Comparison of ENCODE assay signal across 9 cellular contexts in the genomic region with DNA sequence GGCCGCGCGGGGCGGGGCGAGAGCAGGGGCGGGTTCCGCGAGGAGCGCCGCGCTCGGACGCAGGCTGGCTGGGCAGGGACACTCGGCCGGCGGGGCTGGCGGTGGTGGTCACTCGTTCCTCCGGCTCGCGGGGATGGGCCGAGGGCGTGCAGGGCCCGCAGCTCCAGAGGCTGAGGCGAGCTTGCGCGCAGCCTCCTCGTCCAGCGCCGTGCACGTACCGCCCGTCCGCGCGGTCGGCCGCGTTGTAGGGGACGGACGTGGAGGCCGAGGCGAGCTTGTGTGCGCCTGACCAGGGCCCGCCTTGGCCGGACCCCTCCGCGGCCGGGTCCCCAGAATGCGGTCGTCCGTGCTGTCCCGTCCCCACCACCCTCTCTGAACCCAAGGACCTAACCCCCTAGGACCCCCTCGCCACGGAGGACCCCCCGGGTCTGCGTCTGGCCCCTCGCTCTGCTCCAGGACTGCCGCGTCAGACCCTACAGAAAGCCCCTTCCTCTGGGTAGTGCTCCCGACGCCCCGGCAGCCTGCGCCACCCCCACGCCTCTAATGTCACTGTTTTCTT. TPM values are rescaled to one million over a fixed set of nuclear protein-coding genes. Genes with fewer than 3 reads are reported as not detected.
DNase-seq lines count a peak whose midpoint lies in the region; ATAC-seq and TF ChIP-seq lines count a peak whose summit lies in the region.
"Had no signal": no experiment of that assay in that cellular context is flagged by ENCODE, and none has a peak within 500 bp of the region (broad histone marks: within the 10 kb centered on the region; RNA-seq: fewer than 3 reads in every experiment).

No MANE protein-coding gene starts in this region.

- no peaks in the 10 kb centered on the region for H3K9me3 Mint-ChIP-seq in CD8-positive, alpha-beta memory T cell

- POLR2A ChIA-PET in CD8-positive, alpha-beta memory T cell (lab: Charles Lee), result interaction anchor here (0.6 to 2.1 kb wide), 8 partner anchors 10 to 131 kb away, joined by 3 to 14 read pairs (median 6); partner anchors contain the start of genes MAPK1 and PPIL2

- no peaks in the 10 kb centered on the region for H3K9me3 ChIP-seq in CD8-positive, alpha-beta memory T cell (ENCODE audit: low read length)
- H3K9me3 ChIP-seq in KOPT-K1 (ENCODE audit: insufficient read depth, low read length, poor library complexity, severe bottlenecking) (no peaks in the 10 kb centered on the region), osteoblast (ENCODE audit: low read depth, low read length) (no peaks in the 10 kb centered on the region)

- peaks cover 12% of the 10 kb centered on the region for H3K4me1 ChIP-seq in CD8-positive, alpha-beta memory T cell (ENCODE audit: insufficient read depth, low read length)
- H3K4me1 ChIP-seq in osteoblast (ENCODE audit: insufficient read depth, low read length), result peaks cover 8% of the 10 kb centered on the region

- H2AFZ ChIP-seq in osteoblast (ENCODE audit: low read length), result peak overlapping the region; percentile 78

- H3K79me2 ChIP-seq in osteoblast (ENCODE audit: insufficient read depth, low read length), result no peaks in the 10 kb centered on the region

- in situ Hi-C loops in KBM-7 (cut with MboI; ENCODE audit: low pct_unique_long_range_greater_than_20kb, low sequenced_read_pairs), result loop anchor here (25.0 kb wide), 1 partner anchor 201 kb away; no protein-coding TSS in a partner anchor

- CTCF ChIA-PET in CD8-positive, alpha-beta memory T cell (lab: Charles Lee), result interaction anchor here (1.0 to 2.1 kb wide), 2 partner anchors 26 to 31 kb away, joined by 3 to 18 read pairs; no protein-coding TSS in a partner anchor

- H3K4me3 Mint-ChIP-seq in CD8-positive, alpha-beta memory T cell, result peak overlapping the region; percentile 38 to 92 (median 72)

- no peak for TF ChIP-seq CTCF in epithelial cell of proximal tubule (conservative IDR thresholded peaks at IDR 0.05; ENCODE audit: low read depth, low read length)
- TF ChIP-seq CTCF in osteoblast (IDR thresholded peaks at IDR 0.05; ENCODE audit: extremely low read depth, low read depth, low read length), result no peak

- no peaks in the 10 kb centered on the region for H3K36me3 ChIP-seq in CD8-positive, alpha-beta memory T cell (ENCODE audit: insufficient read depth, low read length)
- no peaks in the 10 kb centered on the region for H3K36me3 ChIP-seq in KOPT-K1 (ENCODE audit: insufficient read depth, low read length)
- no peaks in the 10 kb centered on the region for H3K36me3 ChIP-seq in osteoblast (ENCODE audit: insufficient read depth, low read length)

- DNase-seq in CD8-positive, alpha-beta memory T cell, result no peak
- DNase-seq in epithelial cell of proximal tubule (ENCODE audit: low read depth), result no peak
- DNase-seq in osteoblast (ENCODE audit: insufficient read length, low spot score, missing footprints), result no peak
- DNase-seq in SW480 (ENCODE audit: low spot score), result no peak
- DNase-seq in KBM-7, result no peak
- DNase-seq in activated CD4-positive, alpha-beta T cell treated with anti-CD3 and anti-CD28 coated beads, Interleukin-2, amount 50 U/mL, for 1 hour, result no peak

- H3K27ac Mint-ChIP-seq in CD8-positive, alpha-beta memory T cell, result no peak overlapping the region

- ATAC-seq in GM18505 (IDR thresholded peaks at IDR 0.05; ENCODE audit: unreplicated experiment), result no peak

- TF ChIP-seq POLR2A in GM18505 (IDR thresholded peaks at IDR 0.05; ENCODE audit: borderline replicate concordance, extremely low read depth, insufficient read depth, insufficient read length), result no peak

- peaks cover 0 to 7% (median 2%) of the 10 kb centered on the region in 3 donors for H3K36me3 Mint-ChIP-seq in CD8-positive, alpha-beta memory T cell

- no peaks in the 10 kb centered on the region for H3K27me3 Mint-ChIP-seq in CD8-positive, alpha-beta memory T cell

- peaks cover 5% of the 10 kb centered on the region for H3K27me3 ChIP-seq in CD8-positive, alpha-beta memory T cell (ENCODE audit: insufficient read depth, low read length, poor library complexity, severe bottlenecking)
- H3K27me3 ChIP-seq in osteoblast (ENCODE audit: insufficient read depth, low read length), result peaks cover 25% of the 10 kb centered on the region

- peak overlapping the region; percentile 32 for H3K27ac ChIP-seq in CD8-positive, alpha-beta memory T cell (ENCODE audit: low read depth, low read length)
- peak overlapping the region; percentile 76 for H3K27ac ChIP-seq in KOPT-K1 (ENCODE audit: low read depth, low read length, poor library complexity, severe bottlenecking)
- no peak overlapping the region for H3K27ac ChIP-seq in osteoblast (ENCODE audit: low read depth, low read length)
- H3K27ac ChIP-seq: SK-N-MC had no signal

- peak overlapping the region; percentile 33 for H3K4me3 ChIP-seq in CD8-positive, alpha-beta memory T cell (ENCODE audit: low read length)
- H3K4me3 ChIP-seq in epithelial cell of proximal tubule (ENCODE audit: low read depth, low read length) (peak overlapping the region; percentile 60), osteoblast (ENCODE audit: insufficient read depth, low read length) (peak overlapping the region; percentile 67)

- H4K20me1 ChIP-seq in osteoblast (ENCODE audit: insufficient read depth, low read length), result no peaks in the 10 kb centered on the region

- peak overlapping the region; percentile 74 for H3K4me2 ChIP-seq in osteoblast (ENCODE audit: insufficient read depth, low read length)

- peaks cover 25 to 37% (median 26%) of the 10 kb centered on the region in 3 donors for H3K4me1 Mint-ChIP-seq in CD8-positive, alpha-beta memory T cell

RNA-seq across cellular contexts. Expression of gene YPEL1, which starts 0.6 kb away (rescaled TPM):
- 1 to 10 TPM; 2.4 to 2.6 TPM for total RNA-seq in CD8-positive, alpha-beta memory T cell
- polyA plus RNA-seq in CD8-positive, alpha-beta memory T cell, result 27.0 TPM
- total RNA-seq in epithelial cell of proximal tubule (1.5 and 7.3 TPM in 2 replicates), osteoblast (1.8 and 2.2 TPM in 2 replicates)
